Comparison of ENCODE assay signal across 19 cellular contexts in the genomic region with DNA sequence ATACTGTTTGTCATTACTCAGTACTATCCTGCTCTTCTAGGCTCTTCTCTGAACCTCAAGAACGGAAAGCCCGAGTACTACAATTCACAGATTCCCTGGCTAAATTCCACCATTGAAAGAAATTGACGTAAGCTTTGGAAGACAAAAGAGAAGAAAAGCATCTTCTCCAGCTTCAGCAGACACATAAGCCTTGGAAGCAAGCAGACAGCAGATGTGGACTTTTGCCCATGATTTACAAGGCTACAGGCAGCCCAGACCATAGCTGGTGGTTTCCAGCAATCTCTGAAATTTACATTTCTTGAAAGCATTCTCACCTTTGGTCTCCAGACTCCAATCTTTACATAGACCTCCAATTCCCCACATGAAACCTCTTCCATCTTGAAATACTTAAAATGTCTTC.
"Had no signal": no experiment of that assay in that cellular context is flagged by ENCODE, and none has a peak within 500 bp of the region (broad histone marks: within the 10 kb centered on the region; RNA-seq: fewer than 3 reads in every experiment).

No MANE protein-coding gene starts in this region.

- H3K9me3 ChIP-seq: esophagus muscularis mucosa, gastroesophageal sphincter, heart right ventricle, lower lobe of right lung, mucosa of descending colon had no signal

- H3K36me3 ChIP-seq: esophagus muscularis mucosa, gastroesophageal sphincter, heart right ventricle, lower lobe of right lung had no signal

- H3K4me1 ChIP-seq: esophagus muscularis mucosa, foreskin keratinocyte, gastroesophageal sphincter, heart right ventricle, lower lobe of right lung had no signal

- H3K4me3 Mint-ChIP-seq: mesothelial cell of epicardium, naive B cell had no signal

- H3K27ac ChIP-seq: coronary artery, dorsolateral prefrontal cortex, esophagus muscularis mucosa, foreskin keratinocyte, gastroesophageal sphincter, lower lobe of right lung had no signal

- H3K27me3 ChIP-seq: esophagus muscularis mucosa, foreskin keratinocyte, gastroesophageal sphincter, heart right ventricle had no signal

- DNase-seq: dermis blood vessel endothelial cell; dorsolateral prefrontal cortex; effector CD4-positive, alpha-beta T cell; effector memory CD4-positive, alpha-beta T cell; foreskin keratinocyte; glutamatergic neuron; head of caudate nucleus; heart right ventricle; hippocampal formation; left cardiac atrium; left ventricle myocardium superior; lower lobe of right lung; mesenchymal stem cell; mucosa of descending colon; naive B cell had no signal

- H3K4me3 ChIP-seq: coronary artery, dorsolateral prefrontal cortex, esophagus muscularis mucosa, gastroesophageal sphincter, heart right ventricle, lower lobe of right lung, mucosa of descending colon had no signal

- H3K36me3 Mint-ChIP-seq: mesothelial cell of epicardium, naive B cell had no signal

- H3K27ac Mint-ChIP-seq: mesothelial cell of epicardium had no signal

- ATAC-seq: foreskin keratinocyte, gastroesophageal sphincter, heart right ventricle, left cardiac atrium, left ventricle myocardium superior, lower lobe of right lung, mucosa of descending colon had no signal

- H3K4me1 Mint-ChIP-seq: naive B cell had no signal
